19 cellular contexts compared by ENCODE assay signal in genomic region chr4:118957683-118958082, GRCh38.
DNase-seq lines count a peak whose midpoint lies in the region; ATAC-seq and TF ChIP-seq lines count a peak whose summit lies in the region.
"Had no signal": no experiment of that assay in that cellular context is flagged by ENCODE, and none has a peak within 500 bp of the region (broad histone marks: within the 10 kb centered on the region; RNA-seq: fewer than 3 reads in every experiment).

No MANE protein-coding gene starts in this region.

- ATAC-seq in thoracic aorta (ENCODE audit: insufficient number of reproducible peaks, low FRiP score, low read depth): no peak

- H3K36me3 ChIP-seq in muscle layer of colon (ENCODE audit: insufficient read depth, low read length) (peaks cover 8% of the 10 kb centered on the region), thoracic aorta (no peaks in the 10 kb centered on the region)
- H3K36me3 ChIP-seq: Peyer's patch had no signal

- peak; percentile 39 for DNase-seq in amniotic epithelial cell (ENCODE audit: low read depth)
- DNase-seq in fibroblast of pulmonary artery (ENCODE audit: low read depth): peak; percentile 19
- DNase-seq in thoracic aorta (ENCODE audit: low spot score): no peak
- DNase-seq in GM20000 (ENCODE audit: low spot score): no peak
- DNase-seq in HT-29 (ENCODE audit: low spot score): no peak
- DNase-seq in GM19238 (ENCODE audit: insufficient read length, low spot score): no peak
- no peak for DNase-seq in epidermal melanocyte (ENCODE audit: insufficient read length, low spot score)
- DNase-seq: activated CD4-positive, alpha-beta memory T cell treated with anti-CD3 and anti-CD28 coated beads, Interleukin-2, amount 10 ng/mL, durations not matched to agents 7 days and 5 days; activated naive CD4-positive, alpha-beta T cell; CD4-positive, CD25-positive, alpha-beta regulatory T cell; DMS53; NCI-H1048; NCI-H2029; NCI-H446; Peyer's patch had no signal

- H3K4me1 ChIP-seq in muscle layer of colon (ENCODE audit: insufficient read depth, low read length): peaks cover 82% of the 10 kb centered on the region
- peaks cover 41 to 91% of the 10 kb centered on the region in 2 donors for H3K4me1 ChIP-seq in thoracic aorta (ENCODE audit: control insufficient read depth in 1 of 2, low read depth in 2 of 2)

- H3K4me3 ChIP-seq in fibroblast of pulmonary artery (replicated peaks; ENCODE audit: low read depth, low read length) (no peak overlapping the region), muscle layer of colon (ENCODE audit: low read depth in 1 of 2, low read length in 2 of 2) (no peak overlapping the region), thoracic aorta (no peak overlapping the region)
- H3K4me3 ChIP-seq: Peyer's patch, SK-N-MC, skin epidermis had no signal

- TF ChIP-seq CTCF in fibroblast of pulmonary artery (IDR thresholded peaks at IDR 0.05; ENCODE audit: low read length, missing control alignments) (no peak), thoracic aorta (IDR thresholded peaks at IDR 0.05) (no peak), GM20000 (IDR thresholded peaks at IDR 0.05; ENCODE audit: extremely low read depth, missing control alignments) (no peak)

- H3K9ac ChIP-seq in muscle layer of colon (ENCODE audit: low read length): no peak overlapping the region
- H3K9ac ChIP-seq: KMS-11 had no signal

- H3K27ac ChIP-seq in muscle layer of colon (ENCODE audit: low read depth, low read length) (peak overlapping the region; percentile 16), thoracic aorta (peak overlapping the region; percentile 69 to 74)
- H3K27ac ChIP-seq: KMS-11, SK-N-MC, skin epidermis had no signal

- H3K9me3 ChIP-seq in muscle layer of colon (ENCODE audit: low read length) (no peaks in the 10 kb centered on the region), thoracic aorta (no peaks in the 10 kb centered on the region)
- H3K9me3 ChIP-seq: Peyer's patch had no signal

- H3K27me3 ChIP-seq in muscle layer of colon (ENCODE audit: control insufficient read depth in 1 of 2, insufficient read depth in 2 of 2, low read length in 2 of 2): no peaks in the 10 kb centered on the region
- no peaks in the 10 kb centered on the region for H3K27me3 ChIP-seq in thoracic aorta (replicated peaks; ENCODE audit: insufficient read depth)
- H3K27me3 ChIP-seq: Peyer's patch had no signal

Comparison
In these comparisons a context has a peak if more than half of its experiments do, and no peak if none do; other contexts are left out.
1. DNase-seq: peak in amniotic epithelial cell (single experiment) and fibroblast of pulmonary artery (single experiment); none in thoracic aorta (single experiment), GM20000 (single experiment), HT-29 (single experiment), GM19238 (single experiment) and epidermal melanocyte (single experiment).